In the genomic region with DNA sequence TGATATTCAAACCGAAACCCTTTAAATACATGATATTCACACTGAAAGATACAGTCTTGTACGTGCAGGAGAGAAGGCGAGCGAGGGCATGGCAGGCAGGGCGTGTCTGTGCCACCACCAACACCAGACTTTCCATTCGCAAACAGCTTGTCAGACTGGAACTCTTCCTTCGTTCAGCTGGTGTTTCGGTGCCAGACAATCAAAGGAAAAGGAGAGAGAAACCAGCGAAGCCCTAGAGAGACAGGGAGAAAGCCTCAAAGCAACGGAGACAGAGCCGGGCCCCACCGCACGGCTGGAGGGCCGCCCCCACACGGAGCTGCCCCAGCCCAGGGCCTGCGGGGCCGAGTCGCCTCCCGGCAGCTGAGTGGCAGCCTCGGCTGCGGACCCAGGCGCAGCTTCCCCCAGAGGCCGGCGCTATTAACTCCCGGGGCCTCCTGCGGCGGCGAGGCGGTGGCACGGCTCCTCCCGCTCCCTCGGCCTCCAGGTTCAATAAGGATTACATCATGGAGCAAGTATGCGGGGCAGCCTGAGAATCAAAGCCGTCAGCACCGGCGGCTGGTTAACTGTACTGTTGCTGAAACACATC, we compare ENCODE assay signal across 9 cellular contexts. TPM values are rescaled to one million over a fixed set of nuclear protein-coding genes. Genes with fewer than 3 reads are reported as not detected.
DNase-seq lines count a peak whose midpoint lies in the region; ATAC-seq and TF ChIP-seq lines count a peak whose summit lies in the region.
"Had no signal": no experiment of that assay in that cellular context is flagged by ENCODE, and none has a peak within 500 bp of the region (broad histone marks: within the 10 kb centered on the region; RNA-seq: fewer than 3 reads in every experiment).

No MANE protein-coding gene starts in this region.

- H3K27ac ChIP-seq in HUES6 (ENCODE audit: low read depth, low read length) (no peak overlapping the region), SK-N-MC (peak overlapping the region; percentile 90), liver (ENCODE audit: low read depth in 1 of 2, low read length in 2 of 2) (no peak overlapping the region)

- no peak for TF ChIP-seq RAD21 in liver (IDR thresholded peaks at IDR 0.05)

- H3K4me1 ChIP-seq in HUES6 (ENCODE audit: control insufficient read depth, insufficient read depth, low read length) (peaks cover 21% of the 10 kb centered on the region), liver (ENCODE audit: control insufficient read depth in 4 of 4, insufficient read depth in 4 of 4, low read length in 3 of 4) (peaks cover 0 to 5% (median 4%) of the 10 kb centered on the region in 4 donors)

- H3K27me3 ChIP-seq in HUES6 (ENCODE audit: control insufficient read depth, insufficient read depth, low read length), result peaks cover 75% of the 10 kb centered on the region
- H3K27me3 ChIP-seq in liver (ENCODE audit: control insufficient read depth in 4 of 4, insufficient read depth in 4 of 4, low read length in 3 of 4), result peaks cover 0 to 8% (median 2%) of the 10 kb centered on the region in 4 donors

- DNase-seq in DMS153 (lab: John Stamatoyannopoulos, UW) (peak; percentile 59), SK-N-MC (ENCODE audit: low read depth, low spot score) (no peak)

- no peaks in the 10 kb centered on the region for H3K36me3 Mint-ChIP-seq in dendritic cell treated with granulocyte-macrophage colony-stimulating factor and Interleukin-4, amounts not matched to agents 40 ng/mL and 50 ng/mL, for 4 days (ENCODE audit: low read depth)
- H3K36me3 Mint-ChIP-seq in stimulated activated naive CD8-positive, alpha-beta T cell treated with anti-CD3 and anti-CD28 coated beads, Interleukin-15, Interleukin-2, amounts not matched to agents 100 ng/mL and 50 ng/mL, for 24 hours (ENCODE audit: low read depth), result peaks cover 5% of the 10 kb centered on the region

- H3K27ac Mint-ChIP-seq in dendritic cell treated with granulocyte-macrophage colony-stimulating factor and Interleukin-4, amounts not matched to agents 40 ng/mL and 50 ng/mL, for 4 days, result no peak overlapping the region
- H3K27ac Mint-ChIP-seq in stimulated activated naive CD8-positive, alpha-beta T cell treated with anti-CD3 and anti-CD28 coated beads, Interleukin-15, Interleukin-2, amounts not matched to agents 100 ng/mL and 50 ng/mL, for 24 hours, result peak overlapping the region; percentile 63

- H3K4me1 Mint-ChIP-seq in dendritic cell treated with granulocyte-macrophage colony-stimulating factor and Interleukin-4, amounts not matched to agents 40 ng/mL and 50 ng/mL, for 4 days (ENCODE audit: low read depth), result peaks cover 14% of the 10 kb centered on the region
- H3K4me1 Mint-ChIP-seq in stimulated activated naive CD8-positive, alpha-beta T cell treated with anti-CD3 and anti-CD28 coated beads, Interleukin-15, Interleukin-2, amounts not matched to agents 100 ng/mL and 50 ng/mL, for 24 hours (ENCODE audit: low read depth), result peaks cover 13% of the 10 kb centered on the region

- H3K4me3 ChIP-seq in HUES6 (ENCODE audit: low read depth, low read length), result peak overlapping the region; percentile 48
- peak overlapping the region; percentile 77 for H3K4me3 ChIP-seq in SK-N-MC
- H3K4me3 ChIP-seq in liver (ENCODE audit: low read depth in 1 of 3, low read length in 3 of 3), result peak overlapping the region in 1 of 3 donors; percentile 42

- intact Hi-C loops in dendritic cell treated with granulocyte-macrophage colony-stimulating factor and Interleukin-4, amounts not matched to agents 40 ng/mL and 50 ng/mL, for 4 days (cut with micrococcal nuclease), result no loop called here

- peak overlapping the region; percentile 67 for H3K4me3 Mint-ChIP-seq in dendritic cell treated with granulocyte-macrophage colony-stimulating factor and Interleukin-4, amounts not matched to agents 40 ng/mL and 50 ng/mL, for 4 days
- H3K4me3 Mint-ChIP-seq in stimulated activated naive CD8-positive, alpha-beta T cell treated with anti-CD3 and anti-CD28 coated beads, Interleukin-15, Interleukin-2, amounts not matched to agents 100 ng/mL and 50 ng/mL, for 24 hours, result peak overlapping the region; percentile 78

- peaks cover 90% of the 10 kb centered on the region for H3K27me3 Mint-ChIP-seq in dendritic cell treated with granulocyte-macrophage colony-stimulating factor and Interleukin-4, amounts not matched to agents 40 ng/mL and 50 ng/mL, for 4 days
- peaks cover 83% of the 10 kb centered on the region for H3K27me3 Mint-ChIP-seq in stimulated activated naive CD8-positive, alpha-beta T cell treated with anti-CD3 and anti-CD28 coated beads, Interleukin-15, Interleukin-2, amounts not matched to agents 100 ng/mL and 50 ng/mL, for 24 hours

- WGBS in liver, result 10% methylated on average over 36 of the region's 36 CpGs

- H3K9ac ChIP-seq in HUES6 (ENCODE audit: low read length) (peak overlapping the region; percentile 74), SK-N-MC (ENCODE audit: insufficient read length) (peak overlapping the region; percentile 78), liver (ENCODE audit: low read depth in 1 of 2, low read length in 2 of 2) (no peak overlapping the region)

- H3K9me3 ChIP-seq in HUES6 (ENCODE audit: control insufficient read depth, insufficient read depth, low read depth, low read length) (no peaks in the 10 kb centered on the region), SK-N-MC (ENCODE audit: low read depth, low read length) (no peaks in the 10 kb centered on the region), liver (ENCODE audit: control insufficient read depth in 4 of 4, low read length in 3 of 4) (no peaks in the 10 kb centered on the region)

- H3K36me3 ChIP-seq in HUES6 (ENCODE audit: control insufficient read depth, insufficient read depth, low read length) (no peaks in the 10 kb centered on the region), SK-N-MC (ENCODE audit: insufficient read depth, low read length) (no peaks in the 10 kb centered on the region), liver (ENCODE audit: control insufficient read depth in 4 of 4, insufficient read depth in 3 of 4, low read depth in 1 of 4, low read length in 3 of 4) (no peaks in the 10 kb centered on the region)

- ATAC-seq in GM18873 (IDR thresholded peaks at IDR 0.05; ENCODE audit: low FRiP score, unreplicated experiment) (no peak), GM21717 (IDR thresholded peaks at IDR 0.05; ENCODE audit: unreplicated experiment) (no peak)

- H3K9me3 Mint-ChIP-seq in dendritic cell treated with granulocyte-macrophage colony-stimulating factor and Interleukin-4, amounts not matched to agents 40 ng/mL and 50 ng/mL, for 4 days, result no peaks in the 10 kb centered on the region
- no peaks in the 10 kb centered on the region for H3K9me3 Mint-ChIP-seq in stimulated activated naive CD8-positive, alpha-beta T cell treated with anti-CD3 and anti-CD28 coated beads, Interleukin-15, Interleukin-2, amounts not matched to agents 100 ng/mL and 50 ng/mL, for 24 hours

- TF ChIP-seq CTCF in liver (IDR thresholded peaks at IDR 0.05; ENCODE audit: low read depth, low read length, missing input control), result peak; percentile 13

TF ChIP-seq in liver, 16 proteins besides CTCF, POLR2A, EP300 and RAD21:
- TF ChIP-seq YY1 (IDR thresholded peaks at IDR 0.05) (no peak), JUND (IDR thresholded peaks at IDR 0.05) (peak in 1 of 2 donors; percentile 42)

RNA-seq across cellular contexts. Expression of gene NR2E1, which starts 32.1 kb away (rescaled TPM):
- not detected for total RNA-seq in liver
- polyA plus RNA-seq in liver, result not detected
- total RNA-seq: subcutaneous adipose tissue had no signal

RNA-seq across cellular contexts. Expression of gene OSTM1, which starts 59.1 kb away (rescaled TPM):
- 10 to 100 TPM; 11.0 to 33.3 TPM for total RNA-seq in liver
- polyA plus RNA-seq in liver, result 10 to 100 TPM in 1 of 2 donors, 1 to 10 TPM in 1; 8.8 to 11.6 TPM

Comparison
In these comparisons a context has a peak if more than half of its experiments do, and no peak if none do; other contexts are left out.
1. H3K9ac ChIP-seq: peak in HUES6 (single experiment) and SK-N-MC (single experiment); none in liver (0 of 2).